In the genomic region with DNA sequence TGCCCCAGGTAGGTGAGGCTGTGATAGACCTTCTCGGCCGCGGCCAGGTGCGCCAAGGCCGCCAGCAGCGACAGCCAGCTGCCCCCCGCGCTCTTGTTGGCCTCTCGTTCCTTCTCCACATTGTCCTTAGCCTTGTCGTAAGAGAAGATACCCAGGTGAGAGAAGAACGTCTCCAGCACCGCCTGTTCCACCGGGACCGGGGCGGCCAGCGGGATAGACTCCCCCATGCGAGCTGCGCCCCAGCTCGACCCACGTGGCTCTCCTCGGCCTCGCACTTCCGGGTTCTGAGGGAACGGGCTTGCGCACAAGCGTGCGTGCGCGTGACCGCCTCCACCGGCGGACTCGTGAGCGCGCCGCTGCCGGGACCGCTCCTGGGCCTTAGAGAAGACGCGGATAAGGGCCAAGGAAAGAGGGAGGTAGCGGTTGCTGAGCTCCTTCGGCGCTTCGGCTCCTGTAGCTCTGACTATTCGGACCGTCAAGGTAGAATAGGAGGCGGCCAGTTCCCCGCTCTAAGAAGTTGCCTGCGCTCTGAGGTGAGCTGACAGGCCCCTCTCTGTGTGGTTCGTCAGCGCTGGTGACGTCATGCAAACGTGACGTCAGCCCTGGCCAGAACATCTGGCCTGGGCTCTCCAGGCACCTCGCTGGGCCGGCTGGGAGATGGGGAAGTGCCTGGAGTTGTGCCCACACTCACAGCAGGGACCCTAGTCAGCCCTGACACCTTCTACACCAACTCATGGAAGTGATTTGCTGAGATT, we compare ENCODE assay signal across 8 cellular contexts. TPM values are rescaled to one million over a fixed set of nuclear protein-coding genes. Genes with fewer than 3 reads are reported as not detected.
DNase-seq lines count a peak whose midpoint lies in the region; ATAC-seq and TF ChIP-seq lines count a peak whose summit lies in the region.

A gene (minus strand): TSS at position 286 of the 755 bp plus-strand sequence. CDS start 59 bp downstream, at position 227.

- H3K27ac ChIP-seq in effector memory CD4-positive, alpha-beta T cell (ENCODE audit: insufficient read depth, low read length, poor library complexity, severe bottlenecking) = peak within 1 kb of the TSS; percentile 97

- peaks cover 4% of the 10 kb centered on the region for H3K27me3 Mint-ChIP-seq in memory B cell

- H3K9me3 ChIP-seq in effector memory CD4-positive, alpha-beta T cell (ENCODE audit: control insufficient read depth, low read length) = no peaks in the 10 kb centered on the region

- H3K36me3 Mint-ChIP-seq in memory B cell = no peaks in the 10 kb centered on the region

- no peak for TF ChIP-seq CTCF in GM20000 (IDR thresholded peaks at IDR 0.05; ENCODE audit: extremely low read depth, missing control alignments)

- CTCF ChIA-PET in activated CD8-positive, alpha-beta memory T cell treated with anti-CD3 and anti-CD28 coated beads for 36 hours (lab: Charles Lee) = no interaction called here

- peaks cover 28% of the 10 kb centered on the region for H3K4me1 Mint-ChIP-seq in memory B cell

- H3K4me3 ChIP-seq in effector memory CD4-positive, alpha-beta T cell (ENCODE audit: insufficient read depth, low read depth, low read length, poor library complexity, severe bottlenecking) = peak within 1 kb of the TSS; percentile 79

- peak; percentile 85 for ATAC-seq in memory B cell (ENCODE audit: low read depth)

- H3K27ac Mint-ChIP-seq in memory B cell = peak within 1 kb of the TSS; percentile 98

- H3K36me3 ChIP-seq in effector memory CD4-positive, alpha-beta T cell (ENCODE audit: control insufficient read depth, insufficient read depth, low read length) = no peaks in the 10 kb centered on the region

- H3K27me3 ChIP-seq in effector memory CD4-positive, alpha-beta T cell (replicated peaks; ENCODE audit: control insufficient read depth, insufficient read depth, low read length, poor library complexity, severe bottlenecking) = no peaks in the 10 kb centered on the region

- H3K4me1 ChIP-seq in effector memory CD4-positive, alpha-beta T cell (ENCODE audit: control insufficient read depth, insufficient read depth, low read length, poor library complexity, severe bottlenecking) = peaks cover 6% of the 10 kb centered on the region

- DNase-seq in COLO829 (ENCODE audit: low spot score) (peak; percentile 70), GM20000 (ENCODE audit: low spot score) (peak; percentile 89), HS-5 (ENCODE audit: low read depth) (peak; percentile 85), NK-92 (lab: John Stamatoyannopoulos, UW; ENCODE audit: unreplicated experiment) (peak; percentile 21), memory B cell (ENCODE audit: low spot score in 2 of 2) (peak; percentile 90 to 96)
- DNase-seq in effector memory CD4-positive, alpha-beta T cell = peak; percentile 73 to 85 (median 81)
- DNase-seq in stimulated activated CD8-positive, alpha-beta memory T cell treated with anti-CD3 and anti-CD28 coated beads, Interleukin-12 subunit alpha, Interleukin-12 subunit beta, amount 100 ng/mL, for 1 hour (ENCODE audit: low read depth) = peak; percentile 81

- no peaks in the 10 kb centered on the region for H3K9me3 Mint-ChIP-seq in memory B cell

- POLR2A ChIA-PET in activated CD8-positive, alpha-beta memory T cell treated with anti-CD3 and anti-CD28 coated beads for 36 hours (lab: Charles Lee) = interaction anchor here (0.6 to 1.5 kb wide), 3 partner anchors 182 to 945 kb away, joined by 3 to 4 read pairs (median 3); a partner anchor contains a TSS

- H3K4me3 Mint-ChIP-seq in memory B cell = peak within 1 kb of the TSS; percentile 100

RNA-seq across cellular contexts. Expression of the gene that starts here (rescaled TPM):
- 10 to 100 TPM; 12.1 to 13.4 TPM for total RNA-seq in activated CD8-positive, alpha-beta memory T cell treated with anti-CD3 and anti-CD28 coated beads for 36 hours

Comparison
In these comparisons a context has a peak if more than half of its experiments do, and no peak if none do; other contexts are left out.
1. Peak in every context shown above with its lines: DNase-seq, ATAC-seq, H3K4me3 ChIP-seq and H3K27ac ChIP-seq.
2. DNase-seq: peak in every context shown above with its lines; median percentile 93 in memory B cell; 89 in GM20000; 85 in HS-5; 81 in effector memory CD4-positive, alpha-beta T cell; 81 in stimulated activated CD8-positive, alpha-beta memory T cell treated with anti-CD3 and anti-CD28 coated beads, Interleukin-12 subunit alpha, Interleukin-12 subunit beta, amount 100 ng/mL, for 1 hour; 70 in COLO829; 21 in NK-92.